Comparison of ENCODE assay signal across 20 cellular contexts in genomic region chr1:14810631-14811325, GRCh38.
A peak's percentile ranks its signal among the peaks of the same experiment; 100 is the strongest.
DNase-seq lines count a peak whose midpoint lies in the region; ATAC-seq, FAIRE-seq and TF ChIP-seq lines count a peak whose summit lies in the region.
"Had no signal": no experiment of that assay in that cellular context is flagged by ENCODE, and none has a peak within 500 bp of the region (broad histone marks: within the 10 kb centered on the region; RNA-seq: fewer than 3 reads in every experiment).

No MANE protein-coding gene starts in this region.

- no peak overlapping the region for H2AFZ ChIP-seq in astrocyte (ENCODE audit: low read depth, low read length)
- H2AFZ ChIP-seq: neural progenitor cell had no signal

- H3K9me3 ChIP-seq in astrocyte (ENCODE audit: insufficient read depth, low read depth, low read length) (peaks cover 8% of the 10 kb centered on the region), aorta (ENCODE audit: control insufficient read depth, low read length) (peaks cover 12% of the 10 kb centered on the region)

- 82 to 84% methylated on average over 8 of the region's 8 CpGs for WGBS in aorta, 2 donors

- peaks cover 2% of the 10 kb centered on the region for H3K36me3 Mint-ChIP-seq in astrocyte (ENCODE audit: low read depth, unreplicated experiment)
- H3K36me3 Mint-ChIP-seq in nephron (ENCODE audit: low read depth), result peaks cover 23% of the 10 kb centered on the region
- no peaks in the 10 kb centered on the region for H3K36me3 Mint-ChIP-seq in osteocyte (ENCODE audit: unreplicated experiment)
- H3K36me3 Mint-ChIP-seq: IgD-negative memory B cell had no signal

- no peak overlapping the region for H3K4me2 ChIP-seq in astrocyte (ENCODE audit: low read length)
- H3K4me2 ChIP-seq: neural progenitor cell had no signal

- H3K4me1 Mint-ChIP-seq in astrocyte (ENCODE audit: low read depth, unreplicated experiment), result peaks cover 8% of the 10 kb centered on the region
- H3K4me1 Mint-ChIP-seq in nephron, result peaks cover 23% of the 10 kb centered on the region
- H3K4me1 Mint-ChIP-seq in osteocyte (ENCODE audit: unreplicated experiment), result no peaks in the 10 kb centered on the region
- H3K4me1 Mint-ChIP-seq: activated CD4-positive, alpha-beta T cell treated with anti-CD3 and anti-CD28 coated beads, Interleukin-2, amount 10 ng/mL, durations not matched to agents 24 days and 14 days; IgD-negative memory B cell had no signal

- H3K4me3 Mint-ChIP-seq in astrocyte (ENCODE audit: unreplicated experiment) (no peak overlapping the region), nephron (no peak overlapping the region), osteocyte (ENCODE audit: unreplicated experiment) (no peak overlapping the region)
- H3K4me3 Mint-ChIP-seq: activated CD4-positive, alpha-beta T cell treated with anti-CD3 and anti-CD28 coated beads, Interleukin-2, amount 10 ng/mL, durations not matched to agents 24 days and 14 days; central memory CD8-positive, alpha-beta T cell; IgD-negative memory B cell; neural progenitor cell had no signal

- H3K27me3 Mint-ChIP-seq in astrocyte (ENCODE audit: low read depth, unreplicated experiment), result peaks cover 13% of the 10 kb centered on the region
- H3K27me3 Mint-ChIP-seq in nephron (ENCODE audit: low read depth), result peaks cover 4% of the 10 kb centered on the region
- no peaks in the 10 kb centered on the region for H3K27me3 Mint-ChIP-seq in osteocyte (ENCODE audit: unreplicated experiment)
- H3K27me3 Mint-ChIP-seq: activated CD4-positive, alpha-beta T cell treated with anti-CD3 and anti-CD28 coated beads, Interleukin-2, amount 10 ng/mL, durations not matched to agents 24 days and 14 days had no signal

- H3K4me1 ChIP-seq in astrocyte (ENCODE audit: insufficient read depth, low read length), result peaks cover 1% of the 10 kb centered on the region
- no peaks in the 10 kb centered on the region for H3K4me1 ChIP-seq in aorta (ENCODE audit: control insufficient read depth in 1 of 2, insufficient read depth in 2 of 2, low read length in 2 of 2)
- H3K4me1 ChIP-seq: neural progenitor cell, tibial artery had no signal

- H3K9me3 Mint-ChIP-seq in astrocyte (ENCODE audit: unreplicated experiment), result peaks cover 13% of the 10 kb centered on the region
- H3K9me3 Mint-ChIP-seq in nephron, result peaks cover 26% of the 10 kb centered on the region
- peaks cover 8% of the 10 kb centered on the region for H3K9me3 Mint-ChIP-seq in osteocyte (ENCODE audit: unreplicated experiment)
- H3K9me3 Mint-ChIP-seq: central memory CD8-positive, alpha-beta T cell had no signal

- ATAC-seq in aorta (ENCODE audit: low FRiP score), result peak; percentile 34
- ATAC-seq: esophagus mucosa had no signal

- DNase-seq in GM04504 (ENCODE audit: low read depth), result peak; percentile 50
- DNase-seq in astrocyte (ENCODE audit: low read depth), result peak; percentile 71
- no peak for DNase-seq in aorta
- DNase-seq in osteocyte (ENCODE audit: extremely low spot score, unreplicated experiment), result no peak
- no peak for DNase-seq in EL
- no peak for DNase-seq in Ammon's horn (ENCODE audit: low spot score)
- DNase-seq: activated CD4-positive, alpha-beta T cell treated with anti-CD3 and anti-CD28 coated beads, Interleukin-2, amount 10 ng/mL, durations not matched to agents 24 days and 14 days; activated effector memory CD4-positive, alpha-beta T cell treated with Interleukin-2 at 50 U/mL for 16 hours; DMS 273 treated with DMSO at 0.1 percent for 48 hours; left ventricle myocardium inferior; NCI-H2029; NCI-H446; tibial artery had no signal

- intact Hi-C loops in aorta (cut with DNase I), result no loop called here

- no peak for FAIRE-seq in astrocyte (lab: Jason Lieb, UNC)

- H3K79me2 ChIP-seq in astrocyte (ENCODE audit: insufficient read depth, low read length), result no peaks in the 10 kb centered on the region

- TF ChIP-seq CTCF in astrocyte (IDR thresholded peaks at IDR 0.05; ENCODE audit: insufficient read depth, low read depth, low read length), result no peak
- TF ChIP-seq CTCF in nephron (IDR thresholded peaks at IDR 0.05; ENCODE audit: unreplicated experiment in 3 of 3), result no peak
- no peak for TF ChIP-seq CTCF in osteocyte (IDR thresholded peaks at IDR 0.05)

- no peaks in the 10 kb centered on the region for H3K36me3 ChIP-seq in astrocyte (ENCODE audit: insufficient read depth, low read length)
- no peaks in the 10 kb centered on the region for H3K36me3 ChIP-seq in aorta (ENCODE audit: control insufficient read depth in 1 of 2, insufficient read depth in 2 of 2, low read length in 1 of 2)
- H3K36me3 ChIP-seq: adrenal gland, neural progenitor cell had no signal

- H4K20me1 ChIP-seq in astrocyte (ENCODE audit: insufficient read depth, low read length), result no peaks in the 10 kb centered on the region

- H3K4me3 ChIP-seq in astrocyte (ENCODE audit: insufficient read depth, low read depth, low read length), result no peak overlapping the region
- H3K4me3 ChIP-seq in aorta (ENCODE audit: low read length in 2 of 2), result no peak overlapping the region
- H3K4me3 ChIP-seq: adrenal gland, left ventricle myocardium inferior, neural progenitor cell, tibial artery had no signal

- H3K9ac ChIP-seq in astrocyte (ENCODE audit: low read length), result no peak overlapping the region
- H3K9ac ChIP-seq: neural progenitor cell had no signal

- H3K27me3 ChIP-seq in astrocyte (ENCODE audit: insufficient read depth, low read length), result no peaks in the 10 kb centered on the region
- peaks cover 0 to under 1% of the 10 kb centered on the region in 2 donors for H3K27me3 ChIP-seq in aorta (ENCODE audit: control insufficient read depth in 1 of 2, insufficient read depth in 2 of 2, low read length in 1 of 2)
- H3K27me3 ChIP-seq: adrenal gland, neural progenitor cell had no signal

- H3K27ac Mint-ChIP-seq in astrocyte (ENCODE audit: unreplicated experiment) (no peak overlapping the region), nephron (peak overlapping the region; percentile 58 to 86 (median 69)), osteocyte (ENCODE audit: unreplicated experiment) (no peak overlapping the region)
- H3K27ac Mint-ChIP-seq: activated CD4-positive, alpha-beta T cell treated with anti-CD3 and anti-CD28 coated beads, Interleukin-2, amount 10 ng/mL, durations not matched to agents 24 days and 14 days; IgD-negative memory B cell had no signal

- H3K27ac ChIP-seq in astrocyte (ENCODE audit: low read depth, low read length), result no peak overlapping the region
- H3K27ac ChIP-seq in aorta (ENCODE audit: low read depth in 1 of 2, low read length in 2 of 2), result no peak overlapping the region
- H3K27ac ChIP-seq: C4-2B, left ventricle myocardium inferior, neural progenitor cell, tibial artery had no signal

Comparison
In these comparisons a context has a peak if more than half of its experiments do, and no peak if none do; other contexts are left out.
1. DNase-seq: peak in GM04504 (single experiment) and astrocyte (single experiment); none in aorta (0 of 2), osteocyte (single experiment), EL (single experiment) and Ammon's horn (single experiment).
2. H3K27ac Mint-ChIP-seq: peak in nephron (3 of 3); none in astrocyte (single experiment) and osteocyte (single experiment).